ENCODE assay signal across 19 cellular contexts in the genomic region with DNA sequence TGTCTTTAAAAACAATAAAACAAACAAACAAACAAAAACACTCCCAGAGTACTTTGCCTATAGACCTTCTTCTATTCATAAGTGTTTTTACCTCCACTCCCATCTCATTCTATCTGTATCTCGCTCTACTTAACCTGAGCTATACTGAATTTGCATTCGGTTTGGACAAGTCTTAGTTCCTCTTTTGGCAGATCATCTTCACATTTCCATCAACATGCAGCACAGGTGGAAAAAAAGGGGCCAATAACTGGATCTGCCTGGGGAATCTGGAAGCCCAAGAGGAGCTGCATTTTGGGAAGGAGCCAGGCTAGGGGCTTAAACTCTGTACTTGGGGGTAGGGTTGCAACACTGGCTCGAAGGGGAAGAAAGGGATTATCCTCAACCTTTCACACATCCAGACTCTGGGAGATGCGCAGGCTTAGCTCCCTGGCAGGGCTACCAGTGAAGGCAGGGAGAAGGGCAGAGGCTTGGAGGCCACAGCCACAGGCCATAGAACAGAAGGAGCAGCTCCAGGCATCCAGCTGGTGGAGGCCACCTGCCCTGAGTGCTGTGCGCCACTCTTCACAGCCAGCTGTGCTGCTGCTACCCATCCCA. TPM values are rescaled to one million over a fixed set of nuclear protein-coding genes. Genes with fewer than 3 reads are reported as not detected.
A peak's percentile ranks its signal among the peaks of the same experiment; 100 is the strongest.
DNase-seq lines count a peak whose midpoint lies in the region; ATAC-seq and TF ChIP-seq lines count a peak whose summit lies in the region.
"Had no signal": no experiment of that assay in that cellular context is flagged by ENCODE, and none has a peak within 500 bp of the region (broad histone marks: within the 10 kb centered on the region; RNA-seq: fewer than 3 reads in every experiment).

No MANE protein-coding gene starts in this region.

- no peak overlapping the region for H3K4me3 ChIP-seq in upper lobe of right lung
- H3K4me3 ChIP-seq: ovary had no signal

- H3K36me3 ChIP-seq in upper lobe of right lung: no peaks in the 10 kb centered on the region
- H3K36me3 ChIP-seq: ovary had no signal

- H3K9me3 ChIP-seq in upper lobe of right lung: no peaks in the 10 kb centered on the region
- H3K9me3 ChIP-seq: ovary had no signal

- peaks cover 5% of the 10 kb centered on the region for H3K4me1 ChIP-seq in upper lobe of right lung

- intact Hi-C loops in upper lobe of right lung (cut with DNase I): no loop called here

- ATAC-seq in GM18867 (IDR thresholded peaks at IDR 0.05; ENCODE audit: unreplicated experiment) (peak; percentile 74), GM21529 (IDR thresholded peaks at IDR 0.05; ENCODE audit: unreplicated experiment) (peak; percentile 81), HG03342 (IDR thresholded peaks at IDR 0.05; ENCODE audit: unreplicated experiment) (peak; percentile 59), upper lobe of right lung (no peak)
- ATAC-seq: activated naive CD8-positive, alpha-beta T cell treated with anti-CD3 and anti-CD28 coated beads, Interleukin-2, amount 50 U/mL, for 24 hours had no signal

- no peak for TF ChIP-seq CTCF in upper lobe of right lung (IDR thresholded peaks at IDR 0.05)

- H3K27ac ChIP-seq in upper lobe of right lung (no peak overlapping the region), caudate nucleus (ENCODE audit: low read depth, low read length) (no peak overlapping the region)
- H3K27ac ChIP-seq: ovary, VCaP had no signal

- H3K27me3 ChIP-seq in upper lobe of right lung: no peaks in the 10 kb centered on the region
- H3K27me3 ChIP-seq: ovary had no signal

- DNase-seq in germinal center (ENCODE audit: low spot score) (peak; percentile 67), NCI-H1105 treated with DMSO at 0.1 percent for 48 hours (lab: John Stamatoyannopoulos, UW) (no peak), upper lobe of right lung (no peak), caudate nucleus (lab: John Stamatoyannopoulos, UW) (no peak)
- no peak for DNase-seq in stimulated activated CD4-positive, alpha-beta T cell treated with anti-CD3 and anti-CD28 coated beads, Interleukin-15, amount 100 ng/mL, for 24 hours
- DNase-seq: activated CD8-positive, alpha-beta memory T cell treated with anti-CD3 and anti-CD28 coated beads, Interleukin-2, amount 50 U/mL, for 4 hours; activated naive CD8-positive, alpha-beta T cell treated with anti-CD3 and anti-CD28 coated beads, Interleukin-2, amount 50 U/mL, for 24 hours; CD4-positive, alpha-beta T cell; cortex of kidney; GF-D8; mesenchymal stem cell; NCI-H1092 treated with DMSO at 0.1 percent for 48 hours; ovary; SIG-M5; trophoblast cell had no signal

RNA-seq across cellular contexts. Expression of gene NINJ2, which starts 4.1 kb away (rescaled TPM):
- 23.4 TPM for total RNA-seq in upper lobe of right lung
